Comparison of ENCODE assay signal across 29 cellular contexts in genomic region chr12:14846878-14847580, GRCh38. TPM values are rescaled to one million over a fixed set of nuclear protein-coding genes. Genes with fewer than 3 reads are reported as not detected.
DNase-seq lines count a peak whose midpoint lies in the region; ATAC-seq, FAIRE-seq and TF ChIP-seq lines count a peak whose summit lies in the region.
"Had no signal": no experiment of that assay in that cellular context is flagged by ENCODE, and none has a peak within 500 bp of the region (broad histone marks: within the 10 kb centered on the region; RNA-seq: fewer than 3 reads in every experiment).

No MANE protein-coding gene starts in this region.

- intact Hi-C loops in ascending aorta (cut with DNase I): loop anchor here (5.0 to 10.0 kb wide), 3 partner anchors 100 to 678 kb away; no protein-coding TSS in a partner anchor

- CTCF ChIA-PET in A549 (lab: Yijun Ruan, JAX): interaction anchor here (1.0 to 4.2 kb wide), 10 partner anchors 8 to 374 kb away, joined by 3 to 37 read pairs (median 6); partner anchors contain the start of gene RERG

- no peaks in the 10 kb centered on the region for H3K9me3 ChIP-seq in A549
- H3K9me3 ChIP-seq in ascending aorta: no peaks in the 10 kb centered on the region
- H3K9me3 ChIP-seq in right atrium auricular region: no peaks in the 10 kb centered on the region
- no peaks in the 10 kb centered on the region for H3K9me3 ChIP-seq in skeletal muscle tissue (ENCODE audit: control insufficient read depth in 3 of 3, low read length in 3 of 3)
- H3K9me3 ChIP-seq: mucosa of descending colon, transverse colon had no signal

- H3K36me3 ChIP-seq in ascending aorta (no peaks in the 10 kb centered on the region), right atrium auricular region (no peaks in the 10 kb centered on the region), skeletal muscle tissue (ENCODE audit: control insufficient read depth in 3 of 3, insufficient read depth in 3 of 3, low read length in 3 of 3) (no peaks in the 10 kb centered on the region)
- H3K36me3 ChIP-seq: transverse colon had no signal

- no peak overlapping the region for H3K4me2 ChIP-seq in A549

- H3K27me3 ChIP-seq in ascending aorta (no peaks in the 10 kb centered on the region), right atrium auricular region (no peaks in the 10 kb centered on the region), skeletal muscle tissue (ENCODE audit: control insufficient read depth in 3 of 3, insufficient read depth in 3 of 3, low read length in 3 of 3) (no peaks in the 10 kb centered on the region)
- H3K27me3 ChIP-seq: transverse colon had no signal

- DNase-seq in A549 (ENCODE audit: low read depth in 1 of 2, low spot score in 1 of 2) (no peak), ascending aorta (ENCODE audit: low spot score in 2 of 2) (no peak), right atrium auricular region (ENCODE audit: low spot score) (no peak), nucleus accumbens (lab: John Stamatoyannopoulos, UW) (no peak), CD1c-positive myeloid dendritic cell (ENCODE audit: extremely low spot score) (no peak)
- no peak for DNase-seq in stimulated activated CD4-positive, alpha-beta T cell treated with anti-CD3 and anti-CD28 coated beads, Interleukin-12 subunit alpha, Interleukin-12 subunit beta, amount 100 ng/mL, for 4 hours
- DNase-seq: activated CD4-positive, alpha-beta T cell treated with anti-CD3 and anti-CD28 coated beads, Interleukin-2, amount 10 ng/mL, durations not matched to agents 24 days and 14 days; activated naive CD4-positive, alpha-beta T cell treated with anti-CD3 and anti-CD28 coated beads, Interleukin-2, amount 10 ng/mL, durations not matched to agents 7 days and 5 days; C1 segment of cervical spinal cord; effector memory CD8-positive, alpha-beta T cell; left colon; mucosa of descending colon; NCI-H1092 treated with DMSO at 0.1 percent for 48 hours; NCI-H1930; NCI-H345; stimulated activated CD4-positive, alpha-beta T cell treated with anti-CD3 and anti-CD28 coated beads, Interleukin-2, amount 100 ng/mL, for 24 hours; T-helper 2 cell; transverse colon had no signal

- no peak for ATAC-seq in A549
- ATAC-seq in HG02981 (IDR thresholded peaks at IDR 0.05; ENCODE audit: unreplicated experiment): no peak
- ATAC-seq: effector memory CD8-positive, alpha-beta T cell; Panc1; stimulated activated effector memory CD8-positive, alpha-beta T cell treated with anti-CD3 and anti-CD28 coated beads, Interleukin-12 subunit alpha, Interleukin-12 subunit beta, amount 100 ng/mL, for 72 hours had no signal

- TF ChIP-seq RAD21 in A549 (conservative IDR thresholded peaks at IDR 0.05 in 1 of 2, IDR thresholded peaks at IDR 0.05 in 1 of 2): no peak

- POLR2A ChIA-PET in A549 (lab: Yijun Ruan, JAX): no interaction called here

- TF ChIP-seq CTCF in A549 (IDR thresholded peaks at IDR 0.05) (no peak), ascending aorta (IDR thresholded peaks at IDR 0.05) (no peak), right atrium auricular region (IDR thresholded peaks at IDR 0.05) (no peak)

- 66% methylated on average over 4 of the region's 4 CpGs for WGBS in A549 (ENCODE audit: missing lambda C conversion rate)

- no peak overlapping the region for H3K27ac ChIP-seq in A549
- H3K27ac ChIP-seq in ascending aorta: peak overlapping the region; percentile 11 to 87
- H3K27ac ChIP-seq in right atrium auricular region: peak overlapping the region; percentile 43 to 51
- peak overlapping the region; percentile 11 for H3K27ac ChIP-seq in skeletal muscle tissue (ENCODE audit: low read depth, low read length)
- H3K27ac ChIP-seq: HL-60 had no signal

- no peak for TF ChIP-seq EP300 in A549 (IDR thresholded peaks at IDR 0.05)

- no peak for TF ChIP-seq POLR2A in A549 (IDR thresholded peaks at IDR 0.05; ENCODE audit: low read length)

- H3K4me3 ChIP-seq in A549 (no peak overlapping the region), ascending aorta (no peak overlapping the region), right atrium auricular region (no peak overlapping the region), skeletal muscle tissue (ENCODE audit: low read length in 3 of 3) (no peak overlapping the region)
- H3K4me3 ChIP-seq: mucosa of descending colon, transverse colon had no signal

- H3K4me1 ChIP-seq in A549: peaks cover 27% of the 10 kb centered on the region
- H3K4me1 ChIP-seq in ascending aorta: peaks cover 8 to 65% of the 10 kb centered on the region in 2 donors
- peaks cover 0 to 50% of the 10 kb centered on the region in 2 donors for H3K4me1 ChIP-seq in right atrium auricular region
- peaks cover 0 to 9% (median under 1%) of the 10 kb centered on the region in 3 donors for H3K4me1 ChIP-seq in skeletal muscle tissue (ENCODE audit: control insufficient read depth in 3 of 3, insufficient read depth in 3 of 3, low read length in 3 of 3)

- no peak overlapping the region for H3K9ac ChIP-seq in skeletal muscle tissue (ENCODE audit: low read depth in 1 of 3, low read length in 3 of 3)

- peak; percentile 73 for FAIRE-seq in A549 (lab: Jason Lieb, UNC)

TF ChIP-seq in A549, 52 proteins besides CTCF, POLR2A, EP300 and RAD21 (continues in another document):
- TF ChIP-seq PBX3 (IDR thresholded peaks at IDR 0.05) (no peak), TP53 (CRISPR knock-in tag; IDR thresholded peaks at IDR 0.05) (no peak), EHF (CRISPR knock-in tag; IDR thresholded peaks at IDR 0.05) (no peak), FOSL2 (IDR thresholded peaks at IDR 0.05) (no peak), FOSL2 (CRISPR knock-in tag; IDR thresholded peaks at IDR 0.05) (no peak), RFX5 (IDR thresholded peaks at IDR 0.05) (no peak)
- TF ChIP-seq, protein P1, sequence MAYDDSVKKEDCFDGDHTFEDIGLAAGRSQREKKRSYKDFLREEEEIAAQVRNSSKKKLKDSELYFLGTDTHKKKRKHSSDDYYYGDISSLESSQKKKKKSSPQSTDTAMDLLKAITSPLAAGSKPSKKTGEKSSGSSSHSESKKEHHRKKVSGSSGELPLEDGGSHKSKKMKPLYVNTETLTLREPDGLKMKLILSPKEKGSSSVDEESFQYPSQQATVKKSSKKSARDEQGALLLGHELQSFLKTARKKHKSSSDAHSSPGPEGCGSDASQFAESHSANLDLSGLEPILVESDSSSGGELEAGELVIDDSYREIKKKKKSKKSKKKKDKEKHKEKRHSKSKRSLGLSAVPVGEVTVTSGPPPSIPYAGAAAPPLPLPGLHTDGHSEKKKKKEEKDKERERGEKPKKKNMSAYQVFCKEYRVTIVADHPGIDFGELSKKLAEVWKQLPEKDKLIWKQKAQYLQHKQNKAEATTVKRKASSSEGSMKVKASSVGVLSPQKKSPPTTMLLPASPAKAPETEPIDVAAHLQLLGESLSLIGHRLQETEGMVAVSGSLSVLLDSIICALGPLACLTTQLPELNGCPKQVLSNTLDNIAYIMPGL (CRISPR knock-in tag; IDR thresholded peaks at IDR 0.05; ENCODE audit: borderline replicate concordance): no peak

RNA-seq across cellular contexts. Expression of gene ART4, which starts 3.7 kb away (rescaled TPM):
- polyA plus RNA-seq in A549 (2011; rRNA removed) (not detected in 2 replicates), A549 (2017; fragmentation: RNase III; extraction: RNeasy Plus Mini Kit Qiagen cat#74134 plus additional on column Dnase treatment) (not detected in 3 replicates)
- 0.01 and 0.07 TPM in 2 replicates for polyA plus RNA-seq in A549 (2012; cell fraction: cytosol; rRNA removed)
- not detected in 2 replicates for polyA plus RNA-seq in A549 (2012; cell fraction: nucleus; rRNA removed)
- not detected in 2 replicates for polyA minus RNA-seq in A549 (2011; rRNA and poly(A)+ RNA removed)
- total RNA-seq in ascending aorta (40.4 TPM), right atrium auricular region (10 to 100 TPM; 12.1 to 25.9 TPM), skeletal muscle tissue (not detected)
- total RNA-seq: activated CD4-positive, alpha-beta T cell treated with anti-CD3 and anti-CD28 coated beads, Interleukin-2, amount 10 ng/mL, durations not matched to agents 24 days and 14 days; fibroblast of lung; H4; SK-MEL-5 had no signal
- polyA plus RNA-seq: fibroblast of lung, neural cell had no signal

RNA-seq across cellular contexts. Expression of gene SMCO3, which starts 33.0 kb away (rescaled TPM):
- polyA plus RNA-seq in A549 (2011; rRNA removed): 0.06 TPM in 1 of 2 replicates, not detected in the other
- not detected in 2 replicates for polyA plus RNA-seq in A549 (2012; cell fraction: cytosol; rRNA removed)
- not detected in 2 replicates for polyA plus RNA-seq in A549 (2012; cell fraction: nucleus; rRNA removed)
- polyA plus RNA-seq in A549 (2017; fragmentation: RNase III; extraction: RNeasy Plus Mini Kit Qiagen cat#74134 plus additional on column Dnase treatment): not detected in 3 replicates
- polyA minus RNA-seq in A549 (2011; rRNA and poly(A)+ RNA removed): not detected in 2 replicates
- total RNA-seq in ascending aorta: 2.1 TPM
- under 1 TPM; 0.33 to 0.43 TPM for total RNA-seq in right atrium auricular region
- 0.52 TPM for total RNA-seq in skeletal muscle tissue
- total RNA-seq: activated CD4-positive, alpha-beta T cell treated with anti-CD3 and anti-CD28 coated beads, Interleukin-2, amount 10 ng/mL, durations not matched to agents 24 days and 14 days; cerebellum; H4; left colon; mucosa of descending colon; progenitor cell of endocrine pancreas; transverse colon had no signal

RNA-seq across cellular contexts. Expression of gene MGP, which starts 38.6 kb away (rescaled TPM):
- polyA plus RNA-seq in A549 (2011; rRNA removed) (0.16 and 0.21 TPM in 2 replicates), A549 (2017; fragmentation: RNase III; extraction: RNeasy Plus Mini Kit Qiagen cat#74134 plus additional on column Dnase treatment) (0.10 to 0.30 TPM (median 0.11 TPM) in 3 replicates)
- not detected in 2 replicates for polyA plus RNA-seq in A549 (2012; cell fraction: cytosol; rRNA removed)
- not detected in 2 replicates for polyA plus RNA-seq in A549 (2012; cell fraction: nucleus; rRNA removed)
- not detected in 2 replicates for polyA minus RNA-seq in A549 (2011; rRNA and poly(A)+ RNA removed)
- total RNA-seq in ascending aorta (3,618 TPM), right atrium auricular region (100 to 1,000 TPM; 287 to 454 TPM), skeletal muscle tissue (292 TPM)
- total RNA-seq: activated CD4-positive, alpha-beta T cell treated with anti-CD3 and anti-CD28 coated beads, Interleukin-2, amount 10 ng/mL, durations not matched to agents 24 days and 14 days; progenitor cell of endocrine pancreas had no signal

RNA-seq across cellular contexts. Expression of gene C12orf60, which starts 43.6 kb away (rescaled TPM):
- polyA plus RNA-seq in A549 (2011; rRNA removed): 4.8 and 5.5 TPM in 2 replicates
- polyA plus RNA-seq in A549 (2012; cell fraction: cytosol; rRNA removed): 0.90 and 1.0 TPM in 2 replicates
- 0.67 and 0.81 TPM in 2 replicates for polyA plus RNA-seq in A549 (2012; cell fraction: nucleus; rRNA removed)
- polyA plus RNA-seq in A549 (2017; fragmentation: RNase III; extraction: RNeasy Plus Mini Kit Qiagen cat#74134 plus additional on column Dnase treatment): 2.0 to 2.4 TPM (median 2.2 TPM) in 3 replicates
- polyA minus RNA-seq in A549 (2011; rRNA and poly(A)+ RNA removed): 1.9 and 3.4 TPM in 2 replicates
- not detected for total RNA-seq in ascending aorta
- total RNA-seq in right atrium auricular region: 1 to 10 TPM in 1 of 2 donors, under 1 TPM in 1; 0.90 to 1.1 TPM
- 2.1 TPM for total RNA-seq in skeletal muscle tissue

RNA-seq across cellular contexts. Expression of gene WBP11, which starts 43.8 kb away (rescaled TPM):
- polyA plus RNA-seq in A549 (2011; rRNA removed) (32.1 and 50.3 TPM in 2 replicates), A549 (2017; fragmentation: RNase III; extraction: RNeasy Plus Mini Kit Qiagen cat#74134 plus additional on column Dnase treatment) (45.7 to 52.2 TPM (median 50.3 TPM) in 3 replicates)
- 26.9 and 30.3 TPM in 2 replicates for polyA plus RNA-seq in A549 (2012; cell fraction: cytosol; rRNA removed)
- polyA plus RNA-seq in A549 (2012; cell fraction: nucleus; rRNA removed): 26.0 and 29.9 TPM in 2 replicates
- polyA minus RNA-seq in A549 (2011; rRNA and poly(A)+ RNA removed): 16.0 and 19.2 TPM in 2 replicates
- total RNA-seq in ascending aorta (6.7 TPM), right atrium auricular region (10 to 100 TPM; 19.9 to 21.9 TPM), skeletal muscle tissue (7.8 TPM)

Comparison
In these comparisons a context has a peak if more than half of its experiments do, and no peak if none do; other contexts are left out.
1. H3K27ac ChIP-seq: peak in ascending aorta (2 of 2), right atrium auricular region (2 of 2) and skeletal muscle tissue (single experiment); none in A549 (0 of 2).
2. RNA of gene ART4, which starts 3.7 kb away (total RNA-seq): 40.4 TPM in ascending aorta (single experiment) and 12.1 to 25.9 TPM in right atrium auricular region; not detected in skeletal muscle tissue (single experiment); every median in the first group is over 10 times any median in the second.